Comparison of ENCODE assay signal across 10 cellular contexts in genomic region chr4:40254961-40255721, GRCh38. TPM values are rescaled to one million over a fixed set of nuclear protein-coding genes. Genes with fewer than 3 reads are reported as not detected.
DNase-seq lines count a peak whose midpoint lies in the region; ATAC-seq and TF ChIP-seq lines count a peak whose summit lies in the region.
"Had no signal": no experiment of that assay in that cellular context is flagged by ENCODE, and none has a peak within 500 bp of the region (broad histone marks: within the 10 kb centered on the region; RNA-seq: fewer than 3 reads in every experiment).

No MANE protein-coding gene starts in this region.

- intact Hi-C loops in left colon (cut with DNase I, micrococcal nuclease) = no loop called here

- H3K4me1 Mint-ChIP-seq in glutamatergic neuron (ENCODE audit: low read depth, unreplicated experiment) = no peaks in the 10 kb centered on the region

- H3K4me3 Mint-ChIP-seq in glutamatergic neuron (ENCODE audit: unreplicated experiment) = no peak overlapping the region

- peaks cover 0 to 13% of the 10 kb centered on the region in 2 donors for H3K36me3 Mint-ChIP-seq in activated naive CD4-positive, alpha-beta T cell treated with anti-CD3 and anti-CD28 coated beads, Interleukin-2, amount 50 U/mL, for 72 hours
- H3K36me3 Mint-ChIP-seq in glutamatergic neuron (ENCODE audit: unreplicated experiment) = no peaks in the 10 kb centered on the region

- peaks cover 0 to 4% of the 10 kb centered on the region in 2 donors for H3K9me3 Mint-ChIP-seq in activated naive CD4-positive, alpha-beta T cell treated with anti-CD3 and anti-CD28 coated beads, Interleukin-2, amount 50 U/mL, for 72 hours
- H3K9me3 Mint-ChIP-seq in glutamatergic neuron (ENCODE audit: unreplicated experiment) = no peaks in the 10 kb centered on the region

- H3K27me3 Mint-ChIP-seq in glutamatergic neuron (ENCODE audit: unreplicated experiment) = peaks cover 3% of the 10 kb centered on the region

- no peak for TF ChIP-seq CTCF in glutamatergic neuron (IDR thresholded peaks at IDR 0.05; ENCODE audit: partially characterized antibody, unreplicated experiment)

- ATAC-seq in activated naive CD4-positive, alpha-beta T cell treated with anti-CD3 and anti-CD28 coated beads, Interleukin-2, amount 50 U/mL, for 72 hours = peak; percentile 58 to 69
- ATAC-seq in left colon (peak; percentile 76), GM21786 (IDR thresholded peaks at IDR 0.05; ENCODE audit: unreplicated experiment) (no peak)

- H3K27ac Mint-ChIP-seq in activated naive CD4-positive, alpha-beta T cell treated with anti-CD3 and anti-CD28 coated beads, Interleukin-2, amount 50 U/mL, for 72 hours = peak overlapping the region; percentile 82 to 94
- H3K27ac Mint-ChIP-seq in glutamatergic neuron (ENCODE audit: unreplicated experiment) = no peak overlapping the region

- DNase-seq in AG08395 (ENCODE audit: low spot score) = peak; percentile 20
- peak; percentile 29 for DNase-seq in HPDE6-E6E7 (ENCODE audit: extremely low spot score)
- DNase-seq in activated naive CD4-positive, alpha-beta T cell treated with anti-CD3 and anti-CD28 coated beads, Interleukin-2, amount 50 U/mL, for 72 hours (ENCODE audit: low spot score in 2 of 2) = no peak
- no peak for DNase-seq in left colon
- DNase-seq in NCI-H345 treated with DMSO at 0.1 percent for 48 hours (lab: John Stamatoyannopoulos, UW; ENCODE audit: unreplicated experiment) = no peak
- no peak for DNase-seq in glutamatergic neuron
- no peak for DNase-seq in NCI-H748 treated with DMSO at 0.1 percent for 48 hours (lab: John Stamatoyannopoulos, UW)
- DNase-seq: OCI-M1, upper lobe of right lung had no signal

RNA-seq across cellular contexts. Expression of gene RHOH, which starts 58.3 kb away (rescaled TPM):
- 10 to 100 TPM; 81.2 to 82.9 TPM for total RNA-seq in activated naive CD4-positive, alpha-beta T cell treated with anti-CD3 and anti-CD28 coated beads, Interleukin-2, amount 50 U/mL, for 72 hours
- total RNA-seq in left colon = 1 to 10 TPM; 2.8 to 4.2 TPM
- total RNA-seq in glutamatergic neuron (ENCODE audit: unreplicated experiment) = not detected

Comparison
In these comparisons a context has a peak if more than half of its experiments do, and no peak if none do; other contexts are left out.
1. DNase-seq: peak in AG08395 (single experiment) and HPDE6-E6E7 (single experiment); none in activated naive CD4-positive, alpha-beta T cell treated with anti-CD3 and anti-CD28 coated beads, Interleukin-2, amount 50 U/mL, for 72 hours (0 of 2), left colon (0 of 2), NCI-H345 treated with DMSO at 0.1 percent for 48 hours (single experiment), glutamatergic neuron (single experiment) and NCI-H748 treated with DMSO at 0.1 percent for 48 hours (single experiment).
2. RNA of gene RHOH, which starts 58.3 kb away (total RNA-seq): 81.2 to 82.9 TPM in activated naive CD4-positive, alpha-beta T cell treated with anti-CD3 and anti-CD28 coated beads, Interleukin-2, amount 50 U/mL, for 72 hours; 2.8 to 4.2 TPM in left colon and not detected in glutamatergic neuron (single experiment); every median in the first group is over 10 times any median in the second.